Comparison of ENCODE assay signal across 25 cellular contexts in genomic region chr17:34222732-34223486, GRCh38. TPM values are rescaled to one million over a fixed set of nuclear protein-coding genes. Genes with fewer than 3 reads are reported as not detected.
"Had no signal": no experiment of that assay in that cellular context is flagged by ENCODE, and none has a peak within 500 bp of the region (broad histone marks: within the 10 kb centered on the region; RNA-seq: fewer than 3 reads in every experiment).

No MANE protein-coding gene starts in this region.

- H3K4me3 Mint-ChIP-seq: activated B cell treated with CpG ODN at 0.5 μM for 24 hours; activated CD4-positive, alpha-beta memory T cell treated with anti-CD3 and anti-CD28 coated beads for 36 hours; activated naive CD8-positive, alpha-beta T cell; activated T-helper 1 cell treated with anti-CD3 and anti-CD28 coated beads, Interleukin-12 subunit alpha, Interleukin-12 subunit beta, Interleukin-2, Interleukin-4 antibody, amounts not matched to agents 30 ng/mL and 10 ng/mL and 1 ng/mL, durations not matched to agents 14 hours and 24 hours and 36 hours; nephron progenitor cell had no signal

- H3K4me3 ChIP-seq: tibial artery had no signal

- H3K9me3 Mint-ChIP-seq: activated B cell treated with CpG ODN at 0.5 μM for 24 hours; activated CD4-positive, alpha-beta memory T cell treated with anti-CD3 and anti-CD28 coated beads for 36 hours; activated T-helper 1 cell treated with anti-CD3 and anti-CD28 coated beads, Interleukin-12 subunit alpha, Interleukin-12 subunit beta, Interleukin-2, Interleukin-4 antibody, amounts not matched to agents 30 ng/mL and 10 ng/mL and 1 ng/mL, durations not matched to agents 14 hours and 24 hours and 36 hours; nephron progenitor cell had no signal

- H3K4me1 Mint-ChIP-seq: nephron progenitor cell had no signal

- H3K27ac ChIP-seq: foreskin keratinocyte, tibial artery had no signal

- H3K36me3 Mint-ChIP-seq: activated CD4-positive, alpha-beta memory T cell treated with anti-CD3 and anti-CD28 coated beads for 36 hours; activated naive CD8-positive, alpha-beta T cell had no signal

- H3K27ac Mint-ChIP-seq: activated B cell treated with CpG ODN at 0.5 μM for 24 hours; activated CD4-positive, alpha-beta memory T cell treated with anti-CD3 and anti-CD28 coated beads for 36 hours; activated naive CD8-positive, alpha-beta T cell; activated T-helper 1 cell treated with anti-CD3 and anti-CD28 coated beads, Interleukin-12 subunit alpha, Interleukin-12 subunit beta, Interleukin-2, Interleukin-4 antibody, amounts not matched to agents 30 ng/mL and 10 ng/mL and 1 ng/mL, durations not matched to agents 14 hours and 24 hours and 36 hours; nephron progenitor cell had no signal

- H3K4me1 ChIP-seq: foreskin keratinocyte had no signal

- DNase-seq: activated B cell treated with CpG ODN at 0.5 μM for 24 hours; activated CD4-positive, alpha-beta memory T cell treated with anti-CD3 and anti-CD28 coated beads for 36 hours; activated CD4-positive, alpha-beta T cell treated with anti-CD3 and anti-CD28 coated beads for 4 hours; activated T-cell treated with anti-CD3 and anti-CD28 coated beads for 4 hours; cerebellar nuclear complex; dermis blood vessel endothelial cell; effector memory CD4-positive, alpha-beta T cell; foreskin keratinocyte; hypothalamus; midbrain; nephron progenitor cell; nucleus accumbens; posterior cingulate gyrus; retina; stimulated activated naive CD8-positive, alpha-beta T cell treated with anti-CD3 and anti-CD28 coated beads, Interleukin-15, Interleukin-2, amounts not matched to agents 100 U/mL and 50 U/mL, for 24 hours; substantia nigra had no signal

- ATAC-seq: foreskin keratinocyte; left lobe of liver; stimulated activated naive CD8-positive, alpha-beta T cell treated with anti-CD3 and anti-CD28 coated beads, Interleukin-15, Interleukin-2, amounts not matched to agents 100 U/mL and 50 U/mL, for 24 hours had no signal

- H3K9me3 ChIP-seq: tibial artery had no signal

- FAIRE-seq: keratinocyte, urothelium cell line had no signal

RNA-seq across cellular contexts. Expression of gene CCL2, which starts 32.2 kb away (rescaled TPM):
- total RNA-seq: activated CD4-positive, alpha-beta memory T cell treated with anti-CD3 and anti-CD28 coated beads for 36 hours; bronchial epithelial cell had no signal

RNA-seq across cellular contexts. Expression of gene CCL7, which starts 47.1 kb away (rescaled TPM):
- total RNA-seq: activated B cell treated with CpG ODN at 0.5 μM for 24 hours; activated CD4-positive, alpha-beta memory T cell treated with anti-CD3 and anti-CD28 coated beads for 36 hours; activated T-helper 1 cell treated with anti-CD3 and anti-CD28 coated beads, Interleukin-12 subunit alpha, Interleukin-12 subunit beta, Interleukin-2, Interleukin-4 antibody, amounts not matched to agents 30 ng/mL and 10 ng/mL and 1 ng/mL, durations not matched to agents 14 hours and 24 hours and 36 hours; bronchial epithelial cell; dermis blood vessel endothelial cell; foreskin keratinocyte; left lobe of liver; lung microvascular endothelial cell; skeletal muscle tissue had no signal
- polyA plus RNA-seq: foreskin keratinocyte, keratinocyte had no signal
